Comparison of ENCODE assay signal across 33 cellular contexts in the genomic region with DNA sequence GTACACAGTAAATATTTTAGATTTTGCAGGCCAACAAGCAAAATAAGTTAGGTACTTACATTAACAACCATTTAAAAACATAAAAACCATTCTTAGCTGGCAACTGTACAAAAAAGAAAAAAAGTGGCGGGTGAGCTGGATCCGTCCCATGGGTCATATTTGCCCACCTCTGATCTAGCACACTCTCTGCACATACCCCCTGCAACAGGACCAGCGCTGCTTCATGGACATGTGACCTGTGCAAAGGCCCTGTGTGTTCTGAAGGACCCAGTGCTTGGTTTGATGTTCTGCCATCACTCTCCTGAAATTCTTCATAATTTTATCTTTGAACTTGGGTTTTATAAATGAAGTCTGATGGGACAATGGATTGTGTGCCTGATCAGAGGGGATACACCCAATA.
"Had no signal": no experiment of that assay in that cellular context is flagged by ENCODE, and none has a peak within 500 bp of the region (broad histone marks: within the 10 kb centered on the region; RNA-seq: fewer than 3 reads in every experiment).

No MANE protein-coding gene starts in this region.

- H3K4me1 ChIP-seq: Peyer's patch, SJSA1 had no signal

- H3K36me3 ChIP-seq: MG63, Peyer's patch, SJSA1 had no signal

- DNase-seq: Kasumi-1, KG1, MG63, NCI-H1048, NCI-H1092 treated with DMSO at 0.1 percent for 48 hours, NCI-H1105 treated with DMSO at 0.1 percent for 48 hours, NCI-H1417, NCI-H1436, NCI-H146, NCI-H1694, NCI-H187, NCI-H1930, NCI-H2029 treated with DMSO at 0.1 percent for 48 hours, NCI-H2081 treated with DMSO at 0.1 percent for 48 hours, NCI-H2107, NCI-H2171, NCI-H226, NCI-H446 treated with DMSO at 0.1 percent for 48 hours, NCI-H510A, NCI-H524, NCI-H526, NCI-H69, NCI-H748 treated with DMSO at 0.1 percent for 48 hours, NCI-H82, OCI-M1, PC-3, Peyer's patch, Right ventricle myocardium superior, RPMI8226, SHP77 treated with DMSO at 0.1 percent for 48 hours, SK-N-SH, SW 1271 had no signal

- H3K27me3 ChIP-seq: MG63, Peyer's patch had no signal

- H3K9me3 ChIP-seq: Peyer's patch, SJSA1, SK-N-SH had no signal

- ATAC-seq: PC-3 had no signal

- H3K4me3 ChIP-seq: MG63, Peyer's patch, SJSA1 had no signal

- H3K27ac ChIP-seq: Peyer's patch, SJSA1 had no signal
